ENCODE assay signal across 10 cellular contexts in the genomic region with DNA sequence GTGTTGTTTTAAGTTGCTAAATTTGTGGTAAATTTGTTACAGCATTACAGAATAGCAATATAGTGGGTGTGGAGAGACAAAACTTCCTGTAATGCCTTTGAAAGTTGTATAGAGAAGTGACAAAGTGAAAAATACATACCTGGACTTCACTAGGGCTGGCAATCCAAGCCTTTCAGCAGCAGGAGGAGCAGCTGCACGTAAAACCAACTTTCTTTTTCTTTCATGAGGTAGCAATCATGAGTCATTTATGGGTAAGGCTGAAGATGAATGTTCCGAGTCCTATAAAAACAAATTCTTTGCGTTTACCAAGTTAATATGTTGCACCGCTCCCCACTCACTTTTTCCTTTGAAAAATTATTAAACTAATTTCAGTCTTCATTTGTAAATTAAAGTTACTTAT.
A peak's percentile ranks its signal among the peaks of the same experiment; 100 is the strongest.
DNase-seq lines count a peak whose midpoint lies in the region; ATAC-seq and TF ChIP-seq lines count a peak whose summit lies in the region.
"Had no signal": no experiment of that assay in that cellular context is flagged by ENCODE, and none has a peak within 500 bp of the region (broad histone marks: within the 10 kb centered on the region; RNA-seq: fewer than 3 reads in every experiment).

No MANE protein-coding gene starts in this region.

- no peak overlapping the region for H3K27ac Mint-ChIP-seq in Caco-2 (ENCODE audit: unreplicated experiment)

- no peak for TF ChIP-seq POLR2A in gastroesophageal sphincter (IDR thresholded peaks at IDR 0.05)
- no peak for TF ChIP-seq POLR2A in GM18505 (IDR thresholded peaks at IDR 0.05; ENCODE audit: borderline replicate concordance, extremely low read depth, insufficient read depth, insufficient read length)

- POLR2A ChIA-PET in Caco-2 (lab: Charles Lee) = no interaction called here

- no peak for TF ChIP-seq EP300 in gastroesophageal sphincter (IDR thresholded peaks at IDR 0.05)

- H3K9me3 ChIP-seq in Caco-2 = no peaks in the 10 kb centered on the region
- no peaks in the 10 kb centered on the region for H3K9me3 ChIP-seq in gastroesophageal sphincter
- H3K9me3 ChIP-seq: psoas muscle had no signal

- ATAC-seq in HG02623 (IDR thresholded peaks at IDR 0.05; ENCODE audit: unreplicated experiment) (no peak), gastroesophageal sphincter (no peak), GM19397 (IDR thresholded peaks at IDR 0.05; ENCODE audit: unreplicated experiment) (no peak), GM18505 (IDR thresholded peaks at IDR 0.05; ENCODE audit: unreplicated experiment) (no peak)
- ATAC-seq: psoas muscle had no signal

- CTCF ChIA-PET in Caco-2 (lab: Charles Lee) = no interaction called here

- H3K27me3 ChIP-seq in Caco-2 (replicated peaks; ENCODE audit: control insufficient read depth, insufficient read depth, low read length) = no peaks in the 10 kb centered on the region
- H3K27me3 ChIP-seq in gastroesophageal sphincter = no peaks in the 10 kb centered on the region

- no peak for DNase-seq in Caco-2
- DNase-seq in H4 (ENCODE audit: low spot score) = peak; percentile 88
- peak; percentile 74 for DNase-seq in OCI-M1 (lab: John Stamatoyannopoulos, UW)
- DNase-seq in fibroblast of pulmonary artery (ENCODE audit: low read depth) = peak; percentile 2
- DNase-seq: psoas muscle had no signal

- no peaks in the 10 kb centered on the region for H3K4me1 Mint-ChIP-seq in Caco-2 (ENCODE audit: low read depth, unreplicated experiment)

- no peaks in the 10 kb centered on the region for H3K27me3 Mint-ChIP-seq in Caco-2 (ENCODE audit: insufficient read depth, unreplicated experiment)

- H3K27ac ChIP-seq in gastroesophageal sphincter = no peak overlapping the region
- H3K27ac ChIP-seq: HL-60, psoas muscle had no signal

- H3K36me3 Mint-ChIP-seq in Caco-2 (ENCODE audit: insufficient read depth, unreplicated experiment) = no peaks in the 10 kb centered on the region

- H3K36me3 ChIP-seq in Caco-2 (ENCODE audit: control insufficient read depth, insufficient read depth, low read length) (no peaks in the 10 kb centered on the region), gastroesophageal sphincter (no peaks in the 10 kb centered on the region)

- BruUV-seq in Caco-2 (replicated peaks; lab: Mats Ljungman, UMichigan) = no TSS peak

- intact Hi-C loops in Caco-2 (cut with micrococcal nuclease; ENCODE audit: unreplicated experiment) = no loop called here

- H3K9me3 Mint-ChIP-seq in Caco-2 (ENCODE audit: unreplicated experiment) = no peaks in the 10 kb centered on the region

- H3K4me3 Mint-ChIP-seq in Caco-2 (ENCODE audit: unreplicated experiment) = no peak overlapping the region

- H3K4me1 ChIP-seq in Caco-2 (no peaks in the 10 kb centered on the region), gastroesophageal sphincter (no peaks in the 10 kb centered on the region)
- H3K4me1 ChIP-seq: psoas muscle had no signal

- WGBS in gastroesophageal sphincter (ENCODE audit: low coverage in 1 of 2), 2 donors = 28 to 43% methylated on average over 4 of the region's 4 CpGs

- TF ChIP-seq CTCF in Caco-2 (IDR thresholded peaks at IDR 0.05; ENCODE audit: insufficient read depth in 1 of 2, low read depth in 1 of 2, low read length in 1 of 2, severe bottlenecking in 1 of 2, unreplicated experiment in 1 of 2) (peak; percentile 31 to 48), fibroblast of pulmonary artery (IDR thresholded peaks at IDR 0.05; ENCODE audit: low read length, missing control alignments) (no peak), gastroesophageal sphincter (IDR thresholded peaks at IDR 0.05) (no peak)

- H3K4me3 ChIP-seq in Caco-2 (ENCODE audit: low read depth, low read length) = no peak overlapping the region
- no peak overlapping the region for H3K4me3 ChIP-seq in fibroblast of pulmonary artery (replicated peaks; ENCODE audit: low read depth, low read length)
- H3K4me3 ChIP-seq in gastroesophageal sphincter = no peak overlapping the region
- H3K4me3 ChIP-seq: psoas muscle had no signal

Comparison
In these comparisons a context has a peak if more than half of its experiments do, and no peak if none do; other contexts are left out.
1. DNase-seq: peak in H4 (single experiment), OCI-M1 (single experiment) and fibroblast of pulmonary artery (single experiment); none in Caco-2 (0 of 2).
2. CTCF ChIP-seq: peak in Caco-2 (2 of 2); none in fibroblast of pulmonary artery (single experiment) and gastroesophageal sphincter (0 of 4).